Comparison of ENCODE assay signal across 9 cellular contexts in genomic region chr4:2416564-2417195, GRCh38. TPM values are rescaled to one million over a fixed set of nuclear protein-coding genes. Genes with fewer than 3 reads are reported as not detected.
A peak's percentile ranks its signal among the peaks of the same experiment; 100 is the strongest.
DNase-seq lines count a peak whose midpoint lies in the region; ATAC-seq, FAIRE-seq and TF ChIP-seq lines count a peak whose summit lies in the region.
"Had no signal": no experiment of that assay in that cellular context is flagged by ENCODE, and none has a peak within 500 bp of the region (broad histone marks: within the 10 kb centered on the region; RNA-seq: fewer than 3 reads in every experiment).

No MANE protein-coding gene starts in this region.

- intact Hi-C loops in activated CD4-positive, alpha-beta T cell treated with anti-CD3 and anti-CD28 coated beads for 36 hours (cut with DNase I, micrococcal nuclease): loop anchor here (5.0 kb wide), 3 partner anchors 121 to 1831 kb away; partner anchors contain the start of genes FAM193A (in 1 of the 2), FGFRL1 (in 1 of the 2) and TMEM128 (in 1 of the 2)
- intact Hi-C loops in stomach (cut with DNase I; ENCODE audit: low total_unique reads): loop anchor here (10.0 kb wide), 1 partner anchor 172 kb away; the partner anchor contains the start of genes HAUS3 and POLN

- H3K36me3 Mint-ChIP-seq in activated CD4-positive, alpha-beta T cell treated with anti-CD3 and anti-CD28 coated beads for 36 hours (ENCODE audit: low read depth): no peaks in the 10 kb centered on the region
- H3K36me3 Mint-ChIP-seq in astrocyte (ENCODE audit: low read depth, unreplicated experiment): no peaks in the 10 kb centered on the region

- H3K79me2 ChIP-seq in astrocyte (ENCODE audit: insufficient read depth, low read length): no peaks in the 10 kb centered on the region

- no peak for TF ChIP-seq POLR2A in stomach (IDR thresholded peaks at IDR 0.05)

- no peak for TF ChIP-seq EP300 in stomach (IDR thresholded peaks at IDR 0.05)

- H3K4me2 ChIP-seq in astrocyte (ENCODE audit: low read length): peak overlapping the region; percentile 97

- WGBS in stomach, 5 donors: 1 to 6% (median 3%) methylated on average over 36 to 53 of the region's 53 CpGs

- H3K27ac ChIP-seq in astrocyte (ENCODE audit: low read depth, low read length) (no peak overlapping the region), stomach (peak overlapping the region; percentile 65 to 80 (median 76))
- H3K27ac ChIP-seq: C4-2B had no signal

- POLR2A ChIA-PET in activated CD4-positive, alpha-beta T cell treated with anti-CD3 and anti-CD28 coated beads for 36 hours (lab: Charles Lee): no interaction called here

- TF ChIP-seq CTCF in astrocyte (IDR thresholded peaks at IDR 0.05; ENCODE audit: insufficient read depth, low read depth, low read length) (no peak), kidney epithelial cell (IDR thresholded peaks at IDR 0.05; ENCODE audit: insufficient read depth, low read length, poor library complexity, severe bottlenecking) (no peak), stomach (IDR thresholded peaks at IDR 0.05) (no peak)

- H3K27me3 ChIP-seq in astrocyte (ENCODE audit: insufficient read depth, low read length): peaks cover 54% of the 10 kb centered on the region
- peaks cover 45% of the 10 kb centered on the region for H3K27me3 ChIP-seq in kidney epithelial cell (ENCODE audit: control insufficient read depth, insufficient read depth, low read length)
- peaks cover 0 to 50% (median 11%) of the 10 kb centered on the region in 3 donors for H3K27me3 ChIP-seq in stomach

- no peak for FAIRE-seq in astrocyte (lab: Jason Lieb, UNC)

- peaks cover 27% of the 10 kb centered on the region for H3K27me3 Mint-ChIP-seq in activated CD4-positive, alpha-beta T cell treated with anti-CD3 and anti-CD28 coated beads for 36 hours
- H3K27me3 Mint-ChIP-seq in astrocyte (ENCODE audit: low read depth, unreplicated experiment): peaks cover 63% of the 10 kb centered on the region

- H3K9me3 Mint-ChIP-seq in activated CD4-positive, alpha-beta T cell treated with anti-CD3 and anti-CD28 coated beads for 36 hours (ENCODE audit: low read depth): no peaks in the 10 kb centered on the region
- H3K9me3 Mint-ChIP-seq in astrocyte (ENCODE audit: unreplicated experiment): peaks cover 10% of the 10 kb centered on the region

- CTCF ChIA-PET in activated CD4-positive, alpha-beta T cell treated with anti-CD3 and anti-CD28 coated beads for 36 hours (lab: Charles Lee): interaction anchor here (0.6 to 0.7 kb wide), 2 partner anchors 280 to 554 kb away, joined by 3 to 4 read pairs; no protein-coding TSS in a partner anchor

- H3K9ac ChIP-seq in astrocyte (ENCODE audit: low read length): no peak overlapping the region

- no peaks in the 10 kb centered on the region for H3K9me3 ChIP-seq in astrocyte (ENCODE audit: insufficient read depth, low read depth, low read length)
- H3K9me3 ChIP-seq in stomach: no peaks in the 10 kb centered on the region

- peak; percentile 42 for DNase-seq in activated CD4-positive, alpha-beta T cell treated with anti-CD3 and anti-CD28 coated beads for 36 hours
- no peak for DNase-seq in activated CD4-positive, alpha-beta T cell treated with anti-CD3 and anti-CD28 coated beads, Interleukin-2, amount 50 U/mL, for 4 hours
- DNase-seq in astrocyte (ENCODE audit: low read depth) (no peak), kidney epithelial cell (ENCODE audit: low read depth) (no peak), stomach (peak; percentile 45), NAMALWA (ENCODE audit: low spot score) (no peak), kidney glomerular epithelial cell (lab: John Stamatoyannopoulos, UW) (no peak)

- peak overlapping the region; percentile 67 for H3K4me3 Mint-ChIP-seq in activated CD4-positive, alpha-beta T cell treated with anti-CD3 and anti-CD28 coated beads for 36 hours
- no peak overlapping the region for H3K4me3 Mint-ChIP-seq in astrocyte (ENCODE audit: unreplicated experiment)

- peaks cover 6% of the 10 kb centered on the region for H4K20me1 ChIP-seq in astrocyte (ENCODE audit: insufficient read depth, low read length)

- H3K27ac Mint-ChIP-seq in activated CD4-positive, alpha-beta T cell treated with anti-CD3 and anti-CD28 coated beads for 36 hours: peak overlapping the region; percentile 70
- H3K27ac Mint-ChIP-seq in astrocyte (ENCODE audit: unreplicated experiment): no peak overlapping the region

- H3K4me1 Mint-ChIP-seq in activated CD4-positive, alpha-beta T cell treated with anti-CD3 and anti-CD28 coated beads for 36 hours: peaks cover 62% of the 10 kb centered on the region
- H3K4me1 Mint-ChIP-seq in astrocyte (ENCODE audit: low read depth, unreplicated experiment): peaks cover 12% of the 10 kb centered on the region

- H2AFZ ChIP-seq in astrocyte (ENCODE audit: low read depth, low read length): peak overlapping the region; percentile 67

- no peak for ATAC-seq in activated CD4-positive, alpha-beta T cell treated with anti-CD3 and anti-CD28 coated beads for 36 hours
- no peak for ATAC-seq in GM18907 (IDR thresholded peaks at IDR 0.05; ENCODE audit: unreplicated experiment)

- peaks cover 33% of the 10 kb centered on the region for H3K4me1 ChIP-seq in astrocyte (ENCODE audit: insufficient read depth, low read length)
- H3K4me1 ChIP-seq in stomach: peaks cover 38 to 62% (median 55%) of the 10 kb centered on the region in 4 donors

- H3K4me3 ChIP-seq in astrocyte (ENCODE audit: insufficient read depth, low read depth, low read length): no peak overlapping the region
- peak overlapping the region; percentile 18 for H3K4me3 ChIP-seq in kidney epithelial cell (ENCODE audit: low read depth, low read length)
- peak overlapping the region; percentile 65 to 80 (median 71) for H3K4me3 ChIP-seq in stomach

- H3K36me3 ChIP-seq in astrocyte (ENCODE audit: insufficient read depth, low read length) (no peaks in the 10 kb centered on the region), kidney epithelial cell (ENCODE audit: control insufficient read depth, insufficient read depth, low read length) (no peaks in the 10 kb centered on the region), stomach (no peaks in the 10 kb centered on the region)

RNA-seq across cellular contexts. Expression of gene ZFYVE28, which starts 1.8 kb away (rescaled TPM):
- total RNA-seq in activated CD4-positive, alpha-beta T cell treated with anti-CD3 and anti-CD28 coated beads for 36 hours: 1 to 10 TPM; 8.7 to 9.3 TPM
- 0.31 and 0.68 TPM in 2 replicates for total RNA-seq in astrocyte
- total RNA-seq in kidney epithelial cell: 2.0 and 5.7 TPM in 2 replicates
- 10 to 100 TPM in 3 of 5 donors, 1 to 10 TPM in 2; 5.1 to 88.8 (median 16.9) TPM for total RNA-seq in stomach
- polyA plus RNA-seq in stomach: 1 to 10 TPM; 4.9 to 6.5 (median 5.3) TPM

RNA-seq across cellular contexts. Expression of gene CFAP99, which starts 2.1 kb away (rescaled TPM):
- under 1 TPM in 1 of 2 experiments, not detected in 1; 0.05 TPM for total RNA-seq in activated CD4-positive, alpha-beta T cell treated with anti-CD3 and anti-CD28 coated beads for 36 hours
- total RNA-seq in astrocyte (not detected in 2 replicates), kidney epithelial cell (not detected in 2 replicates), stomach (1 to 10 TPM in 1 of 5 donors, under 1 TPM in 2, not detected in 2; 0.45 to 1.4 (median 0.92) TPM)
- under 1 TPM in 2 of 3 donors, not detected in 1; 0.05 to 0.62 TPM for polyA plus RNA-seq in stomach

RNA-seq across cellular contexts. Expression of gene RNF4, which starts 52.2 kb away (rescaled TPM):
- total RNA-seq in activated CD4-positive, alpha-beta T cell treated with anti-CD3 and anti-CD28 coated beads for 36 hours: 10 to 100 TPM; 87.5 to 94.1 TPM
- 73.6 and 77.2 TPM in 2 replicates for total RNA-seq in astrocyte
- 83.9 and 88.7 TPM in 2 replicates for total RNA-seq in kidney epithelial cell
- total RNA-seq in stomach: 10 to 100 TPM in 4 of 5 donors, 1 to 10 TPM in 1; 5.3 to 75.2 (median 42.9) TPM
- 10 to 100 TPM; 15.3 to 29.3 (median 28.8) TPM for polyA plus RNA-seq in stomach

Comparison
In these comparisons a context has a peak if more than half of its experiments do, and no peak if none do; other contexts are left out.
1. DNase-seq: peak in activated CD4-positive, alpha-beta T cell treated with anti-CD3 and anti-CD28 coated beads for 36 hours (single experiment) and stomach (single experiment); none in activated CD4-positive, alpha-beta T cell treated with anti-CD3 and anti-CD28 coated beads, Interleukin-2, amount 50 U/mL, for 4 hours (0 of 2), astrocyte (single experiment), kidney epithelial cell (single experiment), NAMALWA (single experiment) and kidney glomerular epithelial cell (single experiment).